10 cellular contexts compared by ENCODE assay signal in genomic region chrX:68945603-68946228, GRCh38.
DNase-seq lines count a peak whose midpoint lies in the region; ATAC-seq, FAIRE-seq and TF ChIP-seq lines count a peak whose summit lies in the region.
"Had no signal": no experiment of that assay in that cellular context is flagged by ENCODE, and none has a peak within 500 bp of the region (broad histone marks: within the 10 kb centered on the region; RNA-seq: fewer than 3 reads in every experiment).

No MANE protein-coding gene starts in this region.

- H3K27me3 Mint-ChIP-seq in CD14-positive monocyte (ENCODE audit: low read depth in 3 of 3) = peaks cover 0 to 10% (median 2%) of the 10 kb centered on the region in 3 donors

- no peaks in the 10 kb centered on the region for H3K4me1 Mint-ChIP-seq in CD14-positive monocyte

- no peaks in the 10 kb centered on the region for H3K79me2 ChIP-seq in GM12878 (ENCODE audit: control insufficient read depth, insufficient read depth, low read length)

- H3K9me3 ChIP-seq in GM12878 (replicated peaks; ENCODE audit: control insufficient read depth, insufficient read depth, low read length) (no peaks in the 10 kb centered on the region), lung (ENCODE audit: control insufficient read depth in 2 of 2, insufficient read depth in 1 of 2, low read length in 1 of 2) (no peaks in the 10 kb centered on the region)

- H3K27me3 ChIP-seq in GM12878 (replicated peaks in 1 of 2; ENCODE audit: control insufficient read depth in 2 of 2, insufficient read depth in 2 of 2, low read length in 1 of 2) (no peaks in the 10 kb centered on the region), lung (ENCODE audit: control insufficient read depth, insufficient read depth) (no peaks in the 10 kb centered on the region)

- H3K4me1 ChIP-seq in GM12878 (ENCODE audit: control insufficient read depth, insufficient read depth, low read length) = no peaks in the 10 kb centered on the region
- H3K4me1 ChIP-seq in lung (ENCODE audit: control insufficient read depth in 2 of 2, insufficient read depth in 2 of 2, low read length in 2 of 2) = no peaks in the 10 kb centered on the region

- intact Hi-C loops in CD14-positive monocyte (cut with micrococcal nuclease) (no loop called here), GM12878 (cut with micrococcal nuclease; ENCODE audit: unreplicated experiment) (no loop called here)

- H3K4me2 ChIP-seq in GM12878 (ENCODE audit: control insufficient read depth, insufficient read depth) = no peak overlapping the region

- H3K36me3 ChIP-seq in GM12878 (ENCODE audit: control insufficient read depth in 2 of 2, insufficient read depth in 2 of 2, low read length in 1 of 2) (no peaks in the 10 kb centered on the region), lung (ENCODE audit: control insufficient read depth in 2 of 2, insufficient read depth in 2 of 2, low read length in 2 of 2) (no peaks in the 10 kb centered on the region)

- RAD21 ChIA-PET in GM12878 (lab: Charles Lee; ENCODE audit: unreplicated experiment) = no interaction called here

- ATAC-seq in GM12878 (peak; percentile 49; the same call in 2 of the 3 replicates), lung (ENCODE audit: insufficient read depth, low FRiP score) (no peak)

- H3K36me3 Mint-ChIP-seq in CD14-positive monocyte = no peaks in the 10 kb centered on the region

- SMC1A ChIA-PET in GM12878 (lab: Charles Lee; ENCODE audit: uncharacterized antibody, unreplicated experiment) = no interaction called here

- H4K20me1 ChIP-seq in GM12878 (ENCODE audit: control insufficient read depth, insufficient read depth) = no peaks in the 10 kb centered on the region

- no peak for TF ChIP-seq EP300 in GM12878 (IDR thresholded peaks at IDR 0.05; ENCODE audit: borderline replicate concordance in 1 of 2, control insufficient read depth in 1 of 2, low read depth in 2 of 2, low read length in 2 of 2)

- in situ Hi-C loops in GM12878 (cut with MboI) = no loop called here

- peaks cover 0 to 3% (median 0%) of the 10 kb centered on the region in 7 donors for H3K9me3 Mint-ChIP-seq in CD14-positive monocyte

- TF ChIP-seq CTCF in CD14-positive monocyte (IDR thresholded peaks at IDR 0.05) = peak; percentile 17
- TF ChIP-seq CTCF in HFF-Myc (IDR thresholded peaks at IDR 0.05; ENCODE audit: low read depth, low read length, missing control alignments) = peak; percentile 31
- peak in 2 of 3 experiments; percentile 34 to 35; a peak in 2 of 6 replicates for TF ChIP-seq CTCF in GM12878 (IDR thresholded peaks at IDR 0.05 in 2 of 3, conservative IDR thresholded peaks at IDR 0.05 in 1 of 3; ENCODE audit: control insufficient read depth in 2 of 3, extremely low read depth in 1 of 3, insufficient read depth in 1 of 3, low read depth in 3 of 3, low read length in 3 of 3)
- TF ChIP-seq CTCF in lung (IDR thresholded peaks at IDR 0.05; ENCODE audit: control extremely low read depth, extremely low read depth) = no peak

- no peak overlapping the region for H3K9ac ChIP-seq in GM12878 (ENCODE audit: control insufficient read depth, insufficient read depth, low read length)

- no peak overlapping the region for H3K4me3 Mint-ChIP-seq in CD14-positive monocyte

- no peak overlapping the region for H2AFZ ChIP-seq in GM12878 (ENCODE audit: control insufficient read depth, low read depth, low read length)

- peak overlapping the region in 1 of 7 donors; percentile 68 for H3K27ac Mint-ChIP-seq in CD14-positive monocyte

- TF ChIP-seq POLR2A in GM12878 (IDR thresholded peaks at IDR 0.05; ENCODE audit: low read depth, low read length) (no peak), GM12892 (IDR thresholded peaks at IDR 0.05; ENCODE audit: low read depth, low read length) (no peak)

- H3K27ac ChIP-seq in GM12878 (ENCODE audit: control insufficient read depth, insufficient read depth) = no peak overlapping the region
- H3K27ac ChIP-seq in lung (ENCODE audit: low read depth in 1 of 2, low read length in 1 of 2) = no peak overlapping the region

- H3K4me3 ChIP-seq in HFF-Myc (replicated peaks; ENCODE audit: low read depth, low read length) (no peak overlapping the region), GM12878 (no peak overlapping the region), lung (no peak overlapping the region)

- DNase-seq in CD14-positive monocyte (ENCODE audit: low spot score) = no peak
- DNase-seq in HFF-Myc (ENCODE audit: extremely low read depth, low read depth) = no peak
- no peak for DNase-seq in GM12878 (ENCODE audit: low read depth, low spot score)
- peak; percentile 29 for DNase-seq in lung (ENCODE audit: low spot score)
- DNase-seq in NCI-H748 (lab: John Stamatoyannopoulos, UW; ENCODE audit: unreplicated experiment) = no peak
- DNase-seq in GM12892 (ENCODE audit: insufficient read length) = no peak
- no peak for DNase-seq in activated naive CD4-positive, alpha-beta T cell treated with anti-CD3 and anti-CD28 coated beads, Interleukin-2, amount 50 U/mL, for 16 hours
- no peak for DNase-seq in DMS114 treated with DMSO at 0.1 percent for 48 hours (lab: John Stamatoyannopoulos, UW; ENCODE audit: unreplicated experiment)
- DNase-seq: activated CD4-positive, alpha-beta T cell treated with anti-CD3 and anti-CD28 coated beads, Interleukin-2, amount 50 U/mL, for 48 hours; stimulated activated CD8-positive, alpha-beta memory T cell treated with anti-CD3 and anti-CD28 coated beads, Interleukin-4, amount 100 ng/mL, for 48 hours had no signal

- WGBS in GM12878 (ENCODE audit: insufficient coverage, insufficient replicate concordance, low lambda C conversion rate, missing lambda C conversion rate) = 50% methylated on average over 9 of the region's 10 CpGs
- 73 to 86% methylated on average over 10 of the region's 10 CpGs for WGBS in lung, 2 donors

- POLR2A ChIA-PET in GM12878 (lab: Charles Lee) = no interaction called here

- no peak for TF ChIP-seq RAD21 in GM12878 (IDR thresholded peaks at IDR 0.05; ENCODE audit: insufficient read depth, low read depth, low read length)

- no peak for FAIRE-seq in GM12878 (lab: Jason Lieb, UNC)
- FAIRE-seq in GM12892 (lab: Jason Lieb, UNC) = no peak

- CTCF ChIA-PET in GM12878 (lab: Yijun Ruan, JAX) = interaction anchor here (0.6 to 0.8 kb wide), 2 partner anchors 18 to 349 kb away, joined by 3 read pairs; no protein-coding TSS in a partner anchor

- BruUV-seq in GM12878 (replicated peaks; lab: Mats Ljungman, UMichigan) = no TSS peak

TF ChIP-seq in GM12878, 131 proteins besides CTCF, POLR2A, EP300 and RAD21 (continues in another document):
- TF ChIP-seq PBX3 (IDR thresholded peaks at IDR 0.05; ENCODE audit: insufficient replicate concordance, low read depth, low read length) (no peak), SREBF2 (IDR thresholded peaks at IDR 0.05; ENCODE audit: low read length) (no peak), POU2F2 (IDR thresholded peaks at IDR 0.05; ENCODE audit: borderline replicate concordance, low read depth, low read length) (no peak), ZBTB40 (IDR thresholded peaks at IDR 0.05; ENCODE audit: borderline replicate concordance) (no peak), IRF4 (IDR thresholded peaks at IDR 0.05; ENCODE audit: low read depth, low read length) (no peak), BCL11A (IDR thresholded peaks at IDR 0.05; ENCODE audit: low read depth, low read length) (no peak), POLR2AphosphoS5 (IDR thresholded peaks at IDR 0.05; ENCODE audit: low read length) (no peak), ZNF384 (IDR thresholded peaks at IDR 0.05; ENCODE audit: borderline replicate concordance, low read depth, low read length) (no peak), SUZ12 (IDR thresholded peaks at IDR 0.05; ENCODE audit: unreplicated experiment) (no peak)
